Comparison of ENCODE assay signal across 18 cellular contexts in the genomic region with DNA sequence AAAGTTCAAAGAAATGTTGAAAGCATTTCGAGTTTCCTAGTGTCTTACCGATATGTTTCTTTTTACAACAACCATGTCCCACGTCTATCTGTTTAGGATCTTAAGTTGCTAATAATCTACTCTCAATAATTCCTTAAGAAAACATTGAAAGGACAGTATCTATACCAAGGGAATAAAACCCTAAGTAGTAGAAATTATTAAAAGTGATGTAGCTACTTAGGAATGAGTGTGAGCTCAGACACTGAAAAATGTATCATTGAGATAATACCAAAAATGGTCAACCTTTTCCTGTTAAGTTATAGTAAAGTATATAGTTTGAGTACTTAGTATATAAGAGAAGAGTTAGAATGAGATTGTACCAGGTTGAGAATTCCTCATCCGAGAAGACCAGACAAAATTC.
"Had no signal": no experiment of that assay in that cellular context is flagged by ENCODE, and none has a peak within 500 bp of the region (broad histone marks: within the 10 kb centered on the region; RNA-seq: fewer than 3 reads in every experiment).

No MANE protein-coding gene starts in this region.

- ATAC-seq: activated CD8-positive, alpha-beta T cell treated with anti-CD3 and anti-CD28 coated beads, Interleukin-2, amount 10 ng/mL, durations not matched to agents 7 days and 5 days; natural killer cell treated with Interleukin-12 subunit alpha and Interleukin-12 subunit beta and Interleukin-15 and Interleukin-18, amount 100 ng/mL, for 72 hours; stimulated activated naive CD8-positive, alpha-beta T cell treated with anti-CD3 and anti-CD28 coated beads, Interleukin-15, Interleukin-2, amounts not matched to agents 100 U/mL and 50 U/mL, for 24 hours; T-cell; upper lobe of right lung had no signal

- H3K4me3 Mint-ChIP-seq: activated CD8-positive, alpha-beta T cell treated with anti-CD3 and anti-CD28 coated beads, Interleukin-2, amount 10 ng/mL, durations not matched to agents 7 days and 5 days; activated naive CD8-positive, alpha-beta T cell treated with anti-CD3 and anti-CD28 coated beads, Interleukin-2, amount 10 ng/mL, durations not matched to agents 7 days and 5 days; natural killer cell treated with Interleukin-12 subunit alpha and Interleukin-12 subunit beta and Interleukin-15 and Interleukin-18, amount 100 ng/mL, for 72 hours; T-cell had no signal

- H3K36me3 ChIP-seq: ascending aorta, ovary, sigmoid colon, upper lobe of right lung had no signal

- H3K27ac Mint-ChIP-seq: activated CD8-positive, alpha-beta T cell treated with anti-CD3 and anti-CD28 coated beads, Interleukin-2, amount 10 ng/mL, durations not matched to agents 7 days and 5 days; activated naive CD8-positive, alpha-beta T cell treated with anti-CD3 and anti-CD28 coated beads, Interleukin-2, amount 10 ng/mL, durations not matched to agents 7 days and 5 days; natural killer cell treated with Interleukin-12 subunit alpha and Interleukin-12 subunit beta and Interleukin-15 and Interleukin-18, amount 100 ng/mL, for 72 hours; T-cell had no signal

- H3K27ac ChIP-seq: ascending aorta, ovary, sigmoid colon, upper lobe of right lung, VCaP had no signal

- H3K27me3 Mint-ChIP-seq: activated naive CD8-positive, alpha-beta T cell treated with anti-CD3 and anti-CD28 coated beads, Interleukin-2, amount 10 ng/mL, durations not matched to agents 7 days and 5 days; natural killer cell treated with Interleukin-12 subunit alpha and Interleukin-12 subunit beta and Interleukin-15 and Interleukin-18, amount 100 ng/mL, for 72 hours; T-cell had no signal

- H3K9me3 ChIP-seq: ascending aorta, ovary, sigmoid colon, upper lobe of right lung had no signal

- H3K4me1 Mint-ChIP-seq: activated naive CD8-positive, alpha-beta T cell treated with anti-CD3 and anti-CD28 coated beads, Interleukin-2, amount 10 ng/mL, durations not matched to agents 7 days and 5 days had no signal

- H3K27me3 ChIP-seq: ascending aorta, ovary, sigmoid colon, upper lobe of right lung had no signal

- DNase-seq: activated CD4-positive, alpha-beta T cell treated with anti-CD3 and anti-CD28 coated beads for 4 hours; activated CD8-positive, alpha-beta memory T cell treated with anti-CD3 and anti-CD28 coated beads, Interleukin-2, amount 50 U/mL, for 48 hours; activated CD8-positive, alpha-beta T cell treated with anti-CD3 and anti-CD28 coated beads, Interleukin-2, amount 10 ng/mL, durations not matched to agents 7 days and 5 days; activated naive CD8-positive, alpha-beta T cell treated with anti-CD3 and anti-CD28 coated beads, Interleukin-2, amount 10 ng/mL, durations not matched to agents 7 days and 5 days; caudate nucleus; cortex of kidney; effector CD8-positive, alpha-beta T cell; head of caudate nucleus; ovary; sigmoid colon; stimulated activated CD4-positive, alpha-beta T cell treated with anti-CD3 and anti-CD28 coated beads, Interleukin-2, amount 100 ng/mL, for 48 hours; stimulated activated CD8-positive, alpha-beta memory T cell treated with anti-CD3 and anti-CD28 coated beads, Interleukin-4, amount 100 ng/mL, for 48 hours; stimulated activated naive CD8-positive, alpha-beta T cell treated with anti-CD3 and anti-CD28 coated beads, Interleukin-15, Interleukin-2, amounts not matched to agents 100 U/mL and 50 U/mL, for 24 hours; T-cell; upper lobe of right lung had no signal

- H3K4me3 ChIP-seq: ascending aorta, ovary, sigmoid colon, upper lobe of right lung had no signal

- H3K36me3 Mint-ChIP-seq: natural killer cell treated with Interleukin-12 subunit alpha and Interleukin-12 subunit beta and Interleukin-15 and Interleukin-18, amount 100 ng/mL, for 72 hours had no signal

- H3K4me1 ChIP-seq: ascending aorta, upper lobe of right lung had no signal

- H3K9me3 Mint-ChIP-seq: activated naive CD8-positive, alpha-beta T cell treated with anti-CD3 and anti-CD28 coated beads, Interleukin-2, amount 10 ng/mL, durations not matched to agents 7 days and 5 days; natural killer cell treated with Interleukin-12 subunit alpha and Interleukin-12 subunit beta and Interleukin-15 and Interleukin-18, amount 100 ng/mL, for 72 hours; T-cell had no signal
